Comparison of ENCODE assay signal across 1 cellular context in the genomic region with DNA sequence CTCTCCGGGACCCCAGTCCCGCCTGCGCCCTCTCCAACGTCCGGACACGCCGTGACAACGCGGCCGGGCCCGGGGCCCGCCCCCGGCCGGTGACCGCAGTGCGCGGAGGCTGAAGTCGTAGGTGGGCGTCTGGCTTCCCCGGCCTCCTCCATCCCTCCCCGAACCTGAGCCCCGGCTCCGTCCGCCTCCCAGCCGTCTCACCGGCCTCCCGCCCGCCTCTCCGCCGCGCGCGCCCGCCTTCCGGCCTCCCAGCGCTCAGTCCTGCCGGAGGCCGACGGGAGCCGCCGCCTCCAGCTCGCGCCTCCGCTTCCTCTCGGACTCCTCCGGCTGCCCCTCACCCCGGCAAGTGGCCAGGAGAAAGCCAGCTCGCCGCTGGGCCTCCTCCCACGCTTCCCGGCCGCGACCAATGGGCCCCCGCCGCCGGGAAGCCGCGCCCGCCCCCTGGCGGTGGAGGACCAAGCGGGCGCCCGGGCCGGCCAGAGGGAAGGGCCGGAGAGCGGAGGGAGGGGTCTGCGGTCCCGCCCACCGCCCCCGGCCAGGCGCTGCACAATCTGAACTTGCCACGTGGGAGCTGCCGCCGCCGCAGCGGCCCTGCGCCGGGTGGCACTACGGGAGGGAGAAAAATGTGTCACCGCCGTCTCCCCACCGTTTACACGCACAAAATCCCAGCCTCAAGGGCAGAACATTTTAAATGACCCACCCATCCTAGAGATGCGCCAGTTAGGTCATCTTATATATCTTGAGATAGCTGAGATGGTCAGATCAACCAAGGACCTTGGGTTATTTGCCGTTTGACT.
A peak's percentile ranks its signal among the peaks of the same experiment; 100 is the strongest.
TF ChIP-seq lines count a peak whose summit lies in the region.

A gene with protein sequence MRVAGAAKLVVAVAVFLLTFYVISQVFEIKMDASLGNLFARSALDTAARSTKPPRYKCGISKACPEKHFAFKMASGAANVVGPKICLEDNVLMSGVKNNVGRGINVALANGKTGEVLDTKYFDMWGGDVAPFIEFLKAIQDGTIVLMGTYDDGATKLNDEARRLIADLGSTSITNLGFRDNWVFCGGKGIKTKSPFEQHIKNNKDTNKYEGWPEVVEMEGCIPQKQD (minus strand): TSS at position 348 of the 797 bp plus-strand sequence. CDS start 13,339 bp downstream, outside the sequence.

TF ChIP-seq in HEK293, 187 proteins besides CTCF, POLR2A, EP300 and RAD21 (continued from another document):
- TF ChIP-seq, protein P1, sequence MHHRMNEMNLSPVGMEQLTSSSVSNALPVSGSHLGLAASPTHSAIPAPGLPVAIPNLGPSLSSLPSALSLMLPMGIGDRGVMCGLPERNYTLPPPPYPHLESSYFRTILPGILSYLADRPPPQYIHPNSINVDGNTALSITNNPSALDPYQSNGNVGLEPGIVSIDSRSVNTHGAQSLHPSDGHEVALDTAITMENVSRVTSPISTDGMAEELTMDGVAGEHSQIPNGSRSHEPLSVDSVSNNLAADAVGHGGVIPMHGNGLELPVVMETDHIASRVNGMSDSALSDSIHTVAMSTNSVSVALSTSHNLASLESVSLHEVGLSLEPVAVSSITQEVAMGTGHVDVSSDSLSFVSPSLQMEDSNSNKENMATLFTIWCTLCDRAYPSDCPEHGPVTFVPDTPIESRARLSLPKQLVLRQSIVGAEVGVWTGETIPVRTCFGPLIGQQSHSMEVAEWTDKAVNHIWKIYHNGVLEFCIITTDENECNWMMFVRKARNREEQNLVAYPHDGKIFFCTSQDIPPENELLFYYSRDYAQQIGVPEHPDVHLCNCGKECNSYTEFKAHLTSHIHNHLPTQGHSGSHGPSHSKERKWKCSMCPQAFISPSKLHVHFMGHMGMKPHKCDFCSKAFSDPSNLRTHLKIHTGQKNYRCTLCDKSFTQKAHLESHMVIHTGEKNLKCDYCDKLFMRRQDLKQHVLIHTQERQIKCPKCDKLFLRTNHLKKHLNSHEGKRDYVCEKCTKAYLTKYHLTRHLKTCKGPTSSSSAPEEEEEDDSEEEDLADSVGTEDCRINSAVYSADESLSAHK (tag by site-specific recombination; IDR thresholded peaks at IDR 0.05), result no peak
- 0 out of 2 replicates have a peak, but pooled peaks have one; percentile 5 for TF ChIP-seq PRDM6 (tag by site-specific recombination; IDR thresholded peaks at IDR 0.05)
- TF ChIP-seq ZBTB20 (tag by site-specific recombination; IDR thresholded peaks at IDR 0.05), result peak; percentile 79; the same call in 1 of the 2 replicates
TF ChIP-seq in HEK293: peak in this region for 53.
